In genomic region chr12:82645414-82645813, GRCh38 we compare ENCODE assay signal across 23 cellular contexts. TPM values are rescaled to one million over a fixed set of nuclear protein-coding genes. Genes with fewer than 3 reads are reported as not detected.
DNase-seq lines count a peak whose midpoint lies in the region; ATAC-seq and TF ChIP-seq lines count a peak whose summit lies in the region.
"Had no signal": no experiment of that assay in that cellular context is flagged by ENCODE, and none has a peak within 500 bp of the region (broad histone marks: within the 10 kb centered on the region; RNA-seq: fewer than 3 reads in every experiment).

No MANE protein-coding gene starts in this region.

- no peaks in the 10 kb centered on the region for H4K20me1 ChIP-seq in mammary epithelial cell (ENCODE audit: insufficient read depth, low read length)
- H4K20me1 ChIP-seq: BLaER1 treated with 17β-estradiol and CSF1 and Interleukin-3, amounts not matched to agents 10 nM and 100 nM had no signal

- peaks cover 20% of the 10 kb centered on the region for H3K4me1 ChIP-seq in mammary epithelial cell (ENCODE audit: insufficient read depth, low read length)
- H3K4me1 ChIP-seq in esophagus squamous epithelium, result peaks cover 0 to 33% (median 3%) of the 10 kb centered on the region in 3 donors
- H3K4me1 ChIP-seq: BE2C had no signal

- in situ Hi-C loops in mammary epithelial cell (cut with MboI; ENCODE audit: low sequenced_read_pairs in 2 of 2), result loop anchor here in 1 of 2 donors (25.0 kb wide), 1 partner anchor 258 kb away; no protein-coding TSS in a partner anchor

- no peak for TF ChIP-seq CTCF in mammary epithelial cell (conservative IDR thresholded peaks at IDR 0.05 in 1 of 2, IDR thresholded peaks at IDR 0.05 in 1 of 2; ENCODE audit: extremely low read depth in 1 of 2, insufficient read depth in 1 of 2, low read depth in 1 of 2, low read length in 2 of 2)
- TF ChIP-seq CTCF in MCF 10A (IDR thresholded peaks at IDR 0.05; ENCODE audit: unreplicated experiment), result no peak
- TF ChIP-seq CTCF in epithelial cell of esophagus (IDR thresholded peaks at IDR 0.05; ENCODE audit: insufficient read depth, low read depth, low read length, missing control alignments), result no peak
- no peak for TF ChIP-seq CTCF in esophagus squamous epithelium (IDR thresholded peaks at IDR 0.05)
- TF ChIP-seq CTCF in omental fat pad (IDR thresholded peaks at IDR 0.05), result no peak

- H3K79me2 ChIP-seq in mammary epithelial cell (ENCODE audit: insufficient read depth, low read length), result no peaks in the 10 kb centered on the region

- peak; percentile 19 for ATAC-seq in omental fat pad (ENCODE audit: low FRiP score)
- no peak for ATAC-seq in natural killer cell treated with Interleukin-12 subunit alpha and Interleukin-12 subunit beta and Interleukin-15 and Interleukin-18, amount 100 ng/mL, for 72 hours
- ATAC-seq: GM12878 had no signal

- DNase-seq in mammary epithelial cell, result peak; percentile 62
- DNase-seq in MCF 10A (ENCODE audit: unreplicated experiment), result no peak
- peak; percentile 66 for DNase-seq in epithelial cell of esophagus (ENCODE audit: low read depth)
- DNase-seq in esophagus squamous epithelium (lab: John Stamatoyannopoulos, UW), result no peak
- DNase-seq in omental fat pad (ENCODE audit: low spot score), result no peak
- no peak for DNase-seq in stimulated activated CD4-positive, alpha-beta T cell treated with anti-CD3 and anti-CD28 coated beads, Interleukin-4, amount 100 ng/mL, for 24 hours
- DNase-seq in AG20443 (ENCODE audit: low spot score), result no peak
- no peak for DNase-seq in natural killer cell treated with Interleukin-12 subunit alpha and Interleukin-12 subunit beta and Interleukin-15 and Interleukin-18, amount 100 ng/mL, for 72 hours (ENCODE audit: low spot score)
- DNase-seq: AML-193; BE2C; CD4-positive, alpha-beta T cell; CD8-positive, alpha-beta memory T cell; DMS 273 treated with DMSO at 0.1 percent for 48 hours; DMS79; EL; GDM1; GM23248; H7; HCEC 1CT had no signal

- peak overlapping the region; percentile 63 for H3K27ac ChIP-seq in mammary epithelial cell (ENCODE audit: insufficient read depth, low read depth, low read length)
- peak overlapping the region in 3 of 4 donors; percentile 52 to 61 (median 59) for H3K27ac ChIP-seq in esophagus squamous epithelium
- H3K27ac ChIP-seq: 22Rv1; BLaER1 treated with 17β-estradiol and CSF1 and Interleukin-3, amounts not matched to agents 10 nM and 100 nM; GM23248 had no signal

- no peaks in the 10 kb centered on the region for H3K9me3 ChIP-seq in mammary epithelial cell (replicated peaks; ENCODE audit: insufficient read depth, low read length)
- no peaks in the 10 kb centered on the region for H3K9me3 ChIP-seq in esophagus squamous epithelium
- H3K9me3 ChIP-seq: BE2C; BLaER1 treated with 17β-estradiol and CSF1 and Interleukin-3, amounts not matched to agents 10 nM and 100 nM had no signal

- H2AFZ ChIP-seq in mammary epithelial cell (ENCODE audit: low read depth, low read length), result peak overlapping the region; percentile 15
- H2AFZ ChIP-seq: GM23248 had no signal

- BruUV-seq in mammary epithelial cell (replicated peaks; lab: Mats Ljungman, UMichigan) (no TSS peak), MCF 10A (replicated peaks; lab: Mats Ljungman, UMichigan) (no TSS peak)

- H3K36me3 Mint-ChIP-seq in MCF 10A (ENCODE audit: insufficient read depth, unreplicated experiment), result no peaks in the 10 kb centered on the region
- no peaks in the 10 kb centered on the region for H3K36me3 Mint-ChIP-seq in natural killer cell treated with Interleukin-12 subunit alpha and Interleukin-12 subunit beta and Interleukin-15 and Interleukin-18, amount 100 ng/mL, for 72 hours
- H3K36me3 Mint-ChIP-seq: CD14-positive monocyte; CD8-positive, alpha-beta memory T cell had no signal

- no peaks in the 10 kb centered on the region for H3K9me3 Mint-ChIP-seq in MCF 10A (ENCODE audit: unreplicated experiment)
- peaks cover 2% of the 10 kb centered on the region for H3K9me3 Mint-ChIP-seq in natural killer cell treated with Interleukin-12 subunit alpha and Interleukin-12 subunit beta and Interleukin-15 and Interleukin-18, amount 100 ng/mL, for 72 hours
- H3K9me3 Mint-ChIP-seq: CD8-positive, alpha-beta memory T cell had no signal

- H3K4me3 ChIP-seq in mammary epithelial cell (replicated peaks in 1 of 3; ENCODE audit: insufficient read depth in 1 of 3, low read depth in 2 of 3, low read length in 3 of 3) (no peak overlapping the region), epithelial cell of esophagus (ENCODE audit: low read length) (no peak overlapping the region), esophagus squamous epithelium (no peak overlapping the region)
- H3K4me3 ChIP-seq: BLaER1 treated with 17β-estradiol and CSF1 and Interleukin-3, amounts not matched to agents 10 nM and 100 nM; GM12878; GM23248 had no signal

- H3K27ac Mint-ChIP-seq in MCF 10A (ENCODE audit: low read depth, unreplicated experiment), result no peak overlapping the region
- no peak overlapping the region for H3K27ac Mint-ChIP-seq in natural killer cell treated with Interleukin-12 subunit alpha and Interleukin-12 subunit beta and Interleukin-15 and Interleukin-18, amount 100 ng/mL, for 72 hours
- H3K27ac Mint-ChIP-seq: CD14-positive monocyte; CD4-positive, alpha-beta T cell; CD8-positive, alpha-beta memory T cell had no signal

- H3K4me2 ChIP-seq in mammary epithelial cell (ENCODE audit: insufficient read depth, low read depth, low read length), result peak overlapping the region; percentile 58
- H3K4me2 ChIP-seq: BLaER1 treated with 17β-estradiol and CSF1 and Interleukin-3, amounts not matched to agents 10 nM and 100 nM had no signal

- TF ChIP-seq POLR2A in esophagus squamous epithelium (IDR thresholded peaks at IDR 0.05), result no peak

- CTCF ChIA-PET in mammary epithelial cell (lab: Charles Lee; ENCODE audit: low non-redundant PET) (no interaction called here), MCF 10A (lab: Yijun Ruan, JAX) (interaction anchor here (0.5 to 2.7 kb wide), 4 partner anchors 30 to 1743 kb away, joined by 3 to 12 read pairs (median 4); no protein-coding TSS in a partner anchor)

- H3K27me3 Mint-ChIP-seq in MCF 10A (ENCODE audit: insufficient read depth, unreplicated experiment), result no peaks in the 10 kb centered on the region
- no peaks in the 10 kb centered on the region for H3K27me3 Mint-ChIP-seq in natural killer cell treated with Interleukin-12 subunit alpha and Interleukin-12 subunit beta and Interleukin-15 and Interleukin-18, amount 100 ng/mL, for 72 hours
- H3K27me3 Mint-ChIP-seq: CD4-positive, alpha-beta T cell; CD8-positive, alpha-beta memory T cell had no signal

- POLR2A ChIA-PET in MCF 10A (lab: Yijun Ruan, JAX), result interaction anchor here (0.6 to 1.4 kb wide), 3 partner anchors 20 to 57 kb away, joined by 3 to 4 read pairs (median 4); no protein-coding TSS in a partner anchor

- no peak overlapping the region for H3K4me3 Mint-ChIP-seq in MCF 10A (ENCODE audit: unreplicated experiment)
- no peak overlapping the region for H3K4me3 Mint-ChIP-seq in natural killer cell treated with Interleukin-12 subunit alpha and Interleukin-12 subunit beta and Interleukin-15 and Interleukin-18, amount 100 ng/mL, for 72 hours
- H3K4me3 Mint-ChIP-seq: CD14-positive monocyte; CD4-positive, alpha-beta T cell; CD8-positive, alpha-beta memory T cell had no signal

- peaks cover 9% of the 10 kb centered on the region for H3K4me1 Mint-ChIP-seq in MCF 10A (ENCODE audit: insufficient read depth, unreplicated experiment)
- H3K4me1 Mint-ChIP-seq in natural killer cell treated with Interleukin-12 subunit alpha and Interleukin-12 subunit beta and Interleukin-15 and Interleukin-18, amount 100 ng/mL, for 72 hours (ENCODE audit: low read depth in 2 of 2), result no peaks in the 10 kb centered on the region

- H3K36me3 ChIP-seq in mammary epithelial cell (ENCODE audit: insufficient read depth, low read length), result no peaks in the 10 kb centered on the region
- H3K36me3 ChIP-seq in esophagus squamous epithelium, result no peaks in the 10 kb centered on the region
- H3K36me3 ChIP-seq: BE2C; BLaER1 treated with 17β-estradiol and CSF1 and Interleukin-3, amounts not matched to agents 10 nM and 100 nM had no signal

- intact Hi-C loops in mammary epithelial cell (cut with micrococcal nuclease) (no loop called here), MCF 10A (cut with micrococcal nuclease) (no loop called here), esophagus squamous epithelium (cut with DNase I) (no loop called here)

- H3K27me3 ChIP-seq in mammary epithelial cell (ENCODE audit: insufficient read depth, low read length), result no peaks in the 10 kb centered on the region
- H3K27me3 ChIP-seq in esophagus squamous epithelium, result no peaks in the 10 kb centered on the region
- H3K27me3 ChIP-seq: BE2C; BLaER1 treated with 17β-estradiol and CSF1 and Interleukin-3, amounts not matched to agents 10 nM and 100 nM had no signal

- H3K9ac ChIP-seq in mammary epithelial cell (ENCODE audit: insufficient read depth, low read length), result no peak overlapping the region
- H3K9ac ChIP-seq: BLaER1 treated with 17β-estradiol and CSF1 and Interleukin-3, amounts not matched to agents 10 nM and 100 nM; GM23248 had no signal

- dilution Hi-C loops in mammary epithelial cell (cut with HindIII; ENCODE audit: low sequenced_read_pairs), result no loop called here

RNA-seq across cellular contexts. Expression of gene TMTC2, which starts 41.3 kb away (rescaled TPM):
- 10 to 100 TPM in 1 of 2 donors, 1 to 10 TPM in 1; 7.3 to 23.8 TPM for total RNA-seq in mammary epithelial cell
- polyA plus RNA-seq in mammary epithelial cell, result 2.7 TPM
- polyA minus RNA-seq in mammary epithelial cell, result 17.6 TPM
- total RNA-seq in MCF 10A (2022), result 1.7 and 2.0 TPM in 2 replicates
- total RNA-seq in esophagus squamous epithelium, result 10 to 100 TPM; 18.3 to 27.0 (median 21.8) TPM
- total RNA-seq in omental fat pad, result 10 to 100 TPM; 10.5 to 15.9 (median 11.5) TPM
- 1 to 10 TPM; 1.6 to 2.5 TPM for total RNA-seq in natural killer cell treated with Interleukin-12 subunit alpha and Interleukin-12 subunit beta and Interleukin-15 and Interleukin-18, amount 100 ng/mL, for 72 hours

Comparison
In these comparisons a context has a peak if more than half of its experiments do, and no peak if none do; other contexts are left out.
1. DNase-seq: peak in mammary epithelial cell (single experiment) and epithelial cell of esophagus (single experiment); none in MCF 10A (single experiment), esophagus squamous epithelium (single experiment), omental fat pad (single experiment), stimulated activated CD4-positive, alpha-beta T cell treated with anti-CD3 and anti-CD28 coated beads, Interleukin-4, amount 100 ng/mL, for 24 hours (single experiment), AG20443 (single experiment) and natural killer cell treated with Interleukin-12 subunit alpha and Interleukin-12 subunit beta and Interleukin-15 and Interleukin-18, amount 100 ng/mL, for 72 hours (single experiment).